ENCODE assay signal across 27 cellular contexts in genomic region chr16:57683599-57684545, GRCh38. TPM values are rescaled to one million over a fixed set of nuclear protein-coding genes. Genes with fewer than 3 reads are reported as not detected.
DNase-seq lines count a peak whose midpoint lies in the region; ATAC-seq, FAIRE-seq and TF ChIP-seq lines count a peak whose summit lies in the region.
"Had no signal": no experiment of that assay in that cellular context is flagged by ENCODE, and none has a peak within 500 bp of the region (broad histone marks: within the 10 kb centered on the region; RNA-seq: fewer than 3 reads in every experiment).

No MANE protein-coding gene starts in this region.

- H3K4me1 Mint-ChIP-seq in neural progenitor cell = peaks cover 8% of the 10 kb centered on the region
- H3K4me1 Mint-ChIP-seq in stimulated activated effector memory CD8-positive, alpha-beta T cell treated with anti-CD3 and anti-CD28 coated beads, Interleukin-12 subunit alpha, Interleukin-12 subunit beta, amount 100 ng/mL, for 72 hours = peaks cover 1% of the 10 kb centered on the region

- no peaks in the 10 kb centered on the region for H3K79me2 ChIP-seq in GM12878 (ENCODE audit: control insufficient read depth, insufficient read depth, low read length)
- H3K79me2 ChIP-seq in neural progenitor cell (ENCODE audit: low read depth) = no peaks in the 10 kb centered on the region

- no peak overlapping the region for H3K4me3 ChIP-seq in BLaER1 treated with 17β-estradiol and CSF1 and Interleukin-3, amounts not matched to agents 10 nM and 100 nM
- H3K4me3 ChIP-seq in GM12878 (no peak overlapping the region), neural progenitor cell (no peak overlapping the region)
- H3K4me3 ChIP-seq: A549, GM23338, Peyer's patch, SK-N-MC had no signal

- TF ChIP-seq POLR2A in GM12878 (IDR thresholded peaks at IDR 0.05; ENCODE audit: low read depth, low read length) = no peak

- H3K27me3 ChIP-seq in BLaER1 treated with 17β-estradiol and CSF1 and Interleukin-3, amounts not matched to agents 10 nM and 100 nM = no peaks in the 10 kb centered on the region
- H3K27me3 ChIP-seq in GM12878 (replicated peaks in 1 of 2; ENCODE audit: control insufficient read depth in 2 of 2, insufficient read depth in 2 of 2, low read length in 1 of 2) = no peaks in the 10 kb centered on the region
- H3K27me3 ChIP-seq in neural progenitor cell = no peaks in the 10 kb centered on the region
- H3K27me3 ChIP-seq: Peyer's patch had no signal

- H3K36me3 ChIP-seq in BLaER1 treated with 17β-estradiol and CSF1 and Interleukin-3, amounts not matched to agents 10 nM and 100 nM = no peaks in the 10 kb centered on the region
- H3K36me3 ChIP-seq in GM12878 (ENCODE audit: control insufficient read depth in 2 of 2, insufficient read depth in 2 of 2, low read length in 1 of 2) (no peaks in the 10 kb centered on the region), neural progenitor cell (no peaks in the 10 kb centered on the region)
- H3K36me3 ChIP-seq: Peyer's patch had no signal

- no peak overlapping the region for H3K4me3 Mint-ChIP-seq in neural progenitor cell
- H3K4me3 Mint-ChIP-seq in stimulated activated effector memory CD8-positive, alpha-beta T cell treated with anti-CD3 and anti-CD28 coated beads, Interleukin-12 subunit alpha, Interleukin-12 subunit beta, amount 100 ng/mL, for 72 hours = no peak overlapping the region
- H3K4me3 Mint-ChIP-seq: GM23338, H9 had no signal

- in situ Hi-C loops in GM12878 (cut with MboI) = no loop called here

- peak overlapping the region in 8 of 11 experiments; percentile 20 to 50 (median 34); a peak in 11 of 22 replicates for H3K9ac ChIP-seq in BLaER1 treated with 17β-estradiol and CSF1 and Interleukin-3, amounts not matched to agents 10 nM and 100 nM
- H3K9ac ChIP-seq in GM12878 (ENCODE audit: control insufficient read depth, insufficient read depth, low read length) (no peak overlapping the region), neural progenitor cell (no peak overlapping the region)

- H3K27ac ChIP-seq in BLaER1 treated with 17β-estradiol and CSF1 and Interleukin-3, amounts not matched to agents 10 nM and 100 nM = peak overlapping the region in 9 of 11 experiments; percentile 59 to 100 (median 99); a peak in 18 of 22 replicates
- no peak overlapping the region for H3K27ac ChIP-seq in GM12878 (ENCODE audit: control insufficient read depth, insufficient read depth)
- H3K27ac ChIP-seq in neural progenitor cell = no peak overlapping the region
- H3K27ac ChIP-seq: A549, C4-2B, Peyer's patch, SK-N-MC had no signal

- H3K27ac Mint-ChIP-seq in neural progenitor cell = peak overlapping the region; percentile 19
- peak overlapping the region; percentile 4 for H3K27ac Mint-ChIP-seq in stimulated activated effector memory CD8-positive, alpha-beta T cell treated with anti-CD3 and anti-CD28 coated beads, Interleukin-12 subunit alpha, Interleukin-12 subunit beta, amount 100 ng/mL, for 72 hours

- H3K9me3 Mint-ChIP-seq in neural progenitor cell = no peaks in the 10 kb centered on the region
- no peaks in the 10 kb centered on the region for H3K9me3 Mint-ChIP-seq in stimulated activated effector memory CD8-positive, alpha-beta T cell treated with anti-CD3 and anti-CD28 coated beads, Interleukin-12 subunit alpha, Interleukin-12 subunit beta, amount 100 ng/mL, for 72 hours
- H3K9me3 Mint-ChIP-seq: CD8-positive, alpha-beta memory T cell; GM23338; H9 had no signal

- POLR2A ChIA-PET in GM12878 (lab: Charles Lee) = no interaction called here

- DNase-seq in GM12878 (ENCODE audit: low read depth, low spot score) (no peak), neural progenitor cell (ENCODE audit: low spot score) (no peak), globus pallidus (ENCODE audit: low spot score) (no peak), putamen (ENCODE audit: low spot score) (no peak)
- no peak for DNase-seq in stimulated activated effector memory CD8-positive, alpha-beta T cell treated with anti-CD3 and anti-CD28 coated beads, Interleukin-12 subunit alpha, Interleukin-12 subunit beta, amount 100 ng/mL, for 72 hours (ENCODE audit: low spot score in 2 of 2)
- DNase-seq in activated naive CD4-positive, alpha-beta T cell treated with Interleukin-2 at 50 U/mL for 16 hours = no peak
- DNase-seq: AML-193; CD8-positive, alpha-beta memory T cell; DMS 273 treated with DMSO at 0.1 percent for 48 hours; DMS79; EL; GDM1; H9; KG1; MM.1S; NCI-H2029; NCI-H446 treated with DMSO at 0.1 percent for 48 hours; NCI-H526; OCI-M1; Peyer's patch; SIG-M5 had no signal

- 53% methylated on average over 18 of the region's 18 CpGs for WGBS in GM12878 (ENCODE audit: insufficient coverage, insufficient replicate concordance, low lambda C conversion rate, missing lambda C conversion rate)

- RAD21 ChIA-PET in GM12878 (lab: Charles Lee; ENCODE audit: unreplicated experiment) = no interaction called here

- FAIRE-seq in GM12878 (lab: Jason Lieb, UNC) = no peak
- FAIRE-seq: A549, GM12891 had no signal

- H3K27me3 Mint-ChIP-seq in neural progenitor cell (ENCODE audit: insufficient read depth, low read depth) = peaks cover 6% of the 10 kb centered on the region

- BruUV-seq in GM12878 (replicated peaks; lab: Mats Ljungman, UMichigan) = no TSS peak

- H2AFZ ChIP-seq in GM12878 (ENCODE audit: control insufficient read depth, low read depth, low read length) (no peak overlapping the region), neural progenitor cell (replicated peaks) (no peak overlapping the region)
- H2AFZ ChIP-seq: GM23338 had no signal

- H3K9me3 ChIP-seq in BLaER1 treated with 17β-estradiol and CSF1 and Interleukin-3, amounts not matched to agents 10 nM and 100 nM (replicated peaks in 1 of 11) = 0 out of 22 replicates have a peak, but pooled peaks cover 0 to 5% (median 0%) of the 10 kb centered on the region in 11 experiments
- H3K9me3 ChIP-seq in GM12878 (replicated peaks; ENCODE audit: control insufficient read depth, insufficient read depth, low read length) (no peaks in the 10 kb centered on the region), neural progenitor cell (ENCODE audit: low read depth) (no peaks in the 10 kb centered on the region)
- H3K9me3 ChIP-seq: A549, Peyer's patch had no signal

- SMC1A ChIA-PET in GM12878 (lab: Charles Lee; ENCODE audit: uncharacterized antibody, unreplicated experiment) = interaction anchor here (1.0 kb wide), 1 partner anchor 11 kb away, joined by 3 read pairs; no protein-coding TSS in a partner anchor

- no peaks in the 10 kb centered on the region for H4K20me1 ChIP-seq in BLaER1 treated with 17β-estradiol and CSF1 and Interleukin-3, amounts not matched to agents 10 nM and 100 nM
- H4K20me1 ChIP-seq in GM12878 (ENCODE audit: control insufficient read depth, insufficient read depth) (no peaks in the 10 kb centered on the region), neural progenitor cell (ENCODE audit: low read depth) (no peaks in the 10 kb centered on the region)

- peaks cover 61 to 98% (median 85%) of the 10 kb centered on the region in 10 experiments for H3K4me1 ChIP-seq in BLaER1 treated with 17β-estradiol and CSF1 and Interleukin-3, amounts not matched to agents 10 nM and 100 nM
- no peaks in the 10 kb centered on the region for H3K4me1 ChIP-seq in GM12878 (ENCODE audit: control insufficient read depth, insufficient read depth, low read length)
- no peaks in the 10 kb centered on the region for H3K4me1 ChIP-seq in neural progenitor cell
- H3K4me1 ChIP-seq: Peyer's patch had no signal

- no peak for TF ChIP-seq RAD21 in GM12878 (IDR thresholded peaks at IDR 0.05; ENCODE audit: insufficient read depth, low read depth, low read length)

- H3K4me2 ChIP-seq in BLaER1 treated with 17β-estradiol and CSF1 and Interleukin-3, amounts not matched to agents 10 nM and 100 nM = peak overlapping the region; percentile 6 to 97 (median 59)
- H3K4me2 ChIP-seq in GM12878 (ENCODE audit: control insufficient read depth, insufficient read depth) = no peak overlapping the region
- no peak overlapping the region for H3K4me2 ChIP-seq in neural progenitor cell
- H3K4me2 ChIP-seq: A549, GM23338 had no signal

- intact Hi-C loops in GM12878 (cut with micrococcal nuclease; ENCODE audit: unreplicated experiment) = no loop called here

- no peak for TF ChIP-seq CTCF in GM12878 (IDR thresholded peaks at IDR 0.05 in 2 of 3, conservative IDR thresholded peaks at IDR 0.05 in 1 of 3; ENCODE audit: control insufficient read depth in 2 of 3, extremely low read depth in 1 of 3, insufficient read depth in 1 of 3, low read depth in 3 of 3, low read length in 3 of 3)
- no peak for TF ChIP-seq CTCF in neural progenitor cell (IDR thresholded peaks at IDR 0.05)

- CTCF ChIA-PET in GM12878 (lab: Yijun Ruan, JAX) = no interaction called here

- no peaks in the 10 kb centered on the region for H3K36me3 Mint-ChIP-seq in neural progenitor cell
- no peaks in the 10 kb centered on the region for H3K36me3 Mint-ChIP-seq in stimulated activated effector memory CD8-positive, alpha-beta T cell treated with anti-CD3 and anti-CD28 coated beads, Interleukin-12 subunit alpha, Interleukin-12 subunit beta, amount 100 ng/mL, for 72 hours
- H3K36me3 Mint-ChIP-seq: CD8-positive, alpha-beta memory T cell had no signal

- no peak for ATAC-seq in GM12878
- ATAC-seq in stimulated activated effector memory CD8-positive, alpha-beta T cell treated with anti-CD3 and anti-CD28 coated beads, Interleukin-12 subunit alpha, Interleukin-12 subunit beta, amount 100 ng/mL, for 72 hours = no peak
- ATAC-seq: A549, GM23338 had no signal

- H3F3A ChIP-seq in neural progenitor cell (ENCODE audit: low read depth) = no peaks in the 10 kb centered on the region

- TF ChIP-seq EP300 in GM12878 (IDR thresholded peaks at IDR 0.05; ENCODE audit: borderline replicate concordance in 1 of 2, control insufficient read depth in 1 of 2, low read depth in 2 of 2, low read length in 2 of 2) = no peak

RNA-seq across cellular contexts. Expression of gene DRC7, which starts 10.7 kb away (rescaled TPM):
- total RNA-seq in GM12878 (2013; cell fraction: nucleolus; rRNA removed) = not detected in 2 replicates
- not detected in 2 replicates for total RNA-seq in GM12878 (2014; rRNA removed)
- total RNA-seq in GM12878 (2014; rRNA removed; fragmentation: Illumina TruSeq; extraction: Trizol) = 0.49 TPM in 1 of 2 replicates, not detected in the other
- 0.44 TPM in 1 of 2 replicates, not detected in the other for total RNA-seq in GM12878 (2021)
- not detected for polyA plus RNA-seq in GM12878 (2011; ENCODE audit: low read depth)
- 0.10 TPM in 1 of 2 replicates, not detected in the other for polyA plus RNA-seq in GM12878 (2011; rRNA removed)
- polyA plus RNA-seq in GM12878 (2011; cell fraction: cytosol; rRNA removed) = 0.04 TPM in 1 of 2 replicates, not detected in the other
- 0.07 and 0.09 TPM in 2 replicates for polyA plus RNA-seq in GM12878 (2011; cell fraction: nucleus; rRNA removed)
- polyA plus RNA-seq in GM12878 (2012) = not detected in 2 replicates
- 0.06 TPM in 1 of 2 replicates, not detected in the other for polyA plus RNA-seq in GM12878 (2014; fragmentation: Illumina TruSeq; extraction: Trizol)
- under 1 TPM in 1 of 2 experiments, not detected in 1; 0.06 TPM for polyA plus RNA-seq in GM12878 (2014; fragmentation: Nextera tagmentation; extraction: Ambion mirVana)
- polyA plus RNA-seq in GM12878 (2014; rRNA removed) = 0.18 TPM in 1 of 2 replicates, not detected in the other
- not detected for polyA plus RNA-seq in GM12878 (2016; fragmentation: Nextera tagmentation; extraction: Ambion mirVana)
- not detected in 2 replicates for polyA minus RNA-seq in GM12878 (2011; rRNA and poly(A)+ RNA removed)
- not detected in 2 replicates for polyA minus RNA-seq in GM12878 (2011; cell fraction: cytosol; rRNA and poly(A)+ RNA removed)
- polyA minus RNA-seq in GM12878 (2011; cell fraction: nucleus; rRNA and poly(A)+ RNA removed) = not detected in 2 replicates
- total RNA-seq in neural progenitor cell (ENCODE audit: low replicate concordance) = 0.41 and 0.84 TPM in 2 replicates
- total RNA-seq: CD8-positive, alpha-beta memory T cell; GM23338; Peyer's patch had no signal
- polyA plus RNA-seq: CD8-positive, alpha-beta memory T cell; GM23338 had no signal

RNA-seq across cellular contexts. Expression of gene ADGRG3, which starts 15.8 kb away (rescaled TPM):
- total RNA-seq in GM12878 (2013; cell fraction: nucleolus; rRNA removed) = not detected in 2 replicates
- total RNA-seq in GM12878 (2014; rRNA removed) = not detected in 2 replicates
- not detected in 2 replicates for total RNA-seq in GM12878 (2014; rRNA removed; fragmentation: Illumina TruSeq; extraction: Trizol)
- total RNA-seq in GM12878 (2021) = not detected in 2 replicates
- not detected for polyA plus RNA-seq in GM12878 (2011; ENCODE audit: low read depth)
- polyA plus RNA-seq in GM12878 (2011; rRNA removed) = 0.11 TPM in 1 of 2 replicates, not detected in the other
- 0.06 and 0.07 TPM in 2 replicates for polyA plus RNA-seq in GM12878 (2011; cell fraction: cytosol; rRNA removed)
- 0.13 and 0.28 TPM in 2 replicates for polyA plus RNA-seq in GM12878 (2011; cell fraction: nucleus; rRNA removed)
- not detected in 2 replicates for polyA plus RNA-seq in GM12878 (2012)
- not detected in 2 replicates for polyA plus RNA-seq in GM12878 (2014; fragmentation: Illumina TruSeq; extraction: Trizol)
- under 1 TPM in 1 of 2 experiments, not detected in 1; 0.10 TPM for polyA plus RNA-seq in GM12878 (2014; fragmentation: Nextera tagmentation; extraction: Ambion mirVana)
- 0.10 TPM in 1 of 2 replicates, not detected in the other for polyA plus RNA-seq in GM12878 (2014; rRNA removed)
- not detected for polyA plus RNA-seq in GM12878 (2016; fragmentation: Nextera tagmentation; extraction: Ambion mirVana)
- polyA minus RNA-seq in GM12878 (2011; rRNA and poly(A)+ RNA removed) = 0.15 TPM in 1 of 2 replicates, not detected in the other
- polyA minus RNA-seq in GM12878 (2011; cell fraction: cytosol; rRNA and poly(A)+ RNA removed) = not detected in 2 replicates
- not detected in 2 replicates for polyA minus RNA-seq in GM12878 (2011; cell fraction: nucleus; rRNA and poly(A)+ RNA removed)
- not detected in 2 replicates for total RNA-seq in neural progenitor cell (ENCODE audit: low replicate concordance)
- total RNA-seq: CD8-positive, alpha-beta memory T cell; GM23338 had no signal
- polyA plus RNA-seq: CD8-positive, alpha-beta memory T cell; GM23338 had no signal

RNA-seq across cellular contexts. Expression of gene KATNB1, which starts 51.7 kb away (rescaled TPM):
- 18.3 and 26.5 TPM in 2 replicates for total RNA-seq in GM12878 (2013; cell fraction: nucleolus; rRNA removed)
- total RNA-seq in GM12878 (2014; rRNA removed) (24.0 and 24.1 TPM in 2 replicates), GM12878 (2014; rRNA removed; fragmentation: Illumina TruSeq; extraction: Trizol) (7.8 and 10.7 TPM in 2 replicates), GM12878 (2021) (25.8 and 27.7 TPM in 2 replicates), neural progenitor cell (ENCODE audit: low replicate concordance) (33.5 and 48.2 TPM in 2 replicates)
- polyA plus RNA-seq in GM12878 (2011; ENCODE audit: low read depth) = 7.9 TPM
- polyA plus RNA-seq in GM12878 (2011; rRNA removed) (5.1 and 15.3 TPM in 2 replicates), GM12878 (2014; fragmentation: Illumina TruSeq; extraction: Trizol) (1.1 and 10.4 TPM in 2 replicates), GM12878 (2014; fragmentation: Nextera tagmentation; extraction: Ambion mirVana) (1 to 10 TPM in 1 of 2 experiments, under 1 TPM in 1; 0.71 to 1.4 TPM), GM12878 (2014; rRNA removed) (23.7 and 23.8 TPM in 2 replicates), GM12878 (2016; fragmentation: Nextera tagmentation; extraction: Ambion mirVana) (10 to 100 TPM; 37.7 to 46.5 TPM)
- polyA plus RNA-seq in GM12878 (2011; cell fraction: cytosol; rRNA removed) = 13.4 and 19.4 TPM in 2 replicates
- polyA plus RNA-seq in GM12878 (2011; cell fraction: nucleus; rRNA removed) = 78.9 and 80.5 TPM in 2 replicates
- 16.1 and 17.2 TPM in 2 replicates for polyA plus RNA-seq in GM12878 (2012)
- 12.3 and 20.5 TPM in 2 replicates for polyA minus RNA-seq in GM12878 (2011; rRNA and poly(A)+ RNA removed)
- polyA minus RNA-seq in GM12878 (2011; cell fraction: cytosol; rRNA and poly(A)+ RNA removed) = 9.7 and 11.0 TPM in 2 replicates
- polyA minus RNA-seq in GM12878 (2011; cell fraction: nucleus; rRNA and poly(A)+ RNA removed) = 16.2 and 25.2 TPM in 2 replicates

RNA-seq across cellular contexts. Expression of gene ADGRG1, which starts 55.4 kb away (rescaled TPM):
- total RNA-seq in GM12878 (2013; cell fraction: nucleolus; rRNA removed) = 1.2 TPM in 1 of 2 replicates, not detected in the other
- total RNA-seq in GM12878 (2014; rRNA removed) (0.16 and 0.56 TPM in 2 replicates), GM12878 (2014; rRNA removed; fragmentation: Illumina TruSeq; extraction: Trizol) (0.32 and 0.72 TPM in 2 replicates), GM12878 (2021) (1.8 and 2.0 TPM in 2 replicates), neural progenitor cell (ENCODE audit: low replicate concordance) (8.0 and 17.5 TPM in 2 replicates)
- 0.55 TPM for polyA plus RNA-seq in GM12878 (2011; ENCODE audit: low read depth)
- polyA plus RNA-seq in GM12878 (2011; rRNA removed) (0.07 and 0.17 TPM in 2 replicates), GM12878 (2014; fragmentation: Illumina TruSeq; extraction: Trizol) (0.54 and 1.7 TPM in 2 replicates), GM12878 (2014; fragmentation: Nextera tagmentation; extraction: Ambion mirVana) (under 1 TPM; 0.16 to 0.23 TPM), GM12878 (2014; rRNA removed) (1.6 and 3.9 TPM in 2 replicates), GM12878 (2016; fragmentation: Nextera tagmentation; extraction: Ambion mirVana) (1 to 10 TPM in 1 of 2 experiments, under 1 TPM in 1; 0.79 to 1.8 TPM)
- polyA plus RNA-seq in GM12878 (2011; cell fraction: cytosol; rRNA removed) = 0.15 TPM in 2 replicates
- 0.47 and 1.1 TPM in 2 replicates for polyA plus RNA-seq in GM12878 (2011; cell fraction: nucleus; rRNA removed)
- polyA plus RNA-seq in GM12878 (2012) = 1.6 TPM in 2 replicates
- polyA minus RNA-seq in GM12878 (2011; rRNA and poly(A)+ RNA removed) = 0.44 and 0.72 TPM in 2 replicates
- 0.83 TPM in 1 of 2 replicates, not detected in the other for polyA minus RNA-seq in GM12878 (2011; cell fraction: cytosol; rRNA and poly(A)+ RNA removed)
- polyA minus RNA-seq in GM12878 (2011; cell fraction: nucleus; rRNA and poly(A)+ RNA removed) = 0.10 TPM in 1 of 2 replicates, not detected in the other

Comparison
In these comparisons a context has a peak if more than half of its experiments do, and no peak if none do; other contexts are left out.
1. H3K27ac ChIP-seq: peak in BLaER1 treated with 17β-estradiol and CSF1 and Interleukin-3, amounts not matched to agents 10 nM and 100 nM (9 of 11); none in GM12878 (single experiment) and neural progenitor cell (single experiment).
2. H3K4me2 ChIP-seq: peak in BLaER1 treated with 17β-estradiol and CSF1 and Interleukin-3, amounts not matched to agents 10 nM and 100 nM (11 of 11); none in GM12878 (single experiment) and neural progenitor cell (single experiment).
3. H3K9ac ChIP-seq: peak in BLaER1 treated with 17β-estradiol and CSF1 and Interleukin-3, amounts not matched to agents 10 nM and 100 nM (8 of 11); none in GM12878 (single experiment) and neural progenitor cell (single experiment).